7 cellular contexts compared by ENCODE assay signal in the genomic region with DNA sequence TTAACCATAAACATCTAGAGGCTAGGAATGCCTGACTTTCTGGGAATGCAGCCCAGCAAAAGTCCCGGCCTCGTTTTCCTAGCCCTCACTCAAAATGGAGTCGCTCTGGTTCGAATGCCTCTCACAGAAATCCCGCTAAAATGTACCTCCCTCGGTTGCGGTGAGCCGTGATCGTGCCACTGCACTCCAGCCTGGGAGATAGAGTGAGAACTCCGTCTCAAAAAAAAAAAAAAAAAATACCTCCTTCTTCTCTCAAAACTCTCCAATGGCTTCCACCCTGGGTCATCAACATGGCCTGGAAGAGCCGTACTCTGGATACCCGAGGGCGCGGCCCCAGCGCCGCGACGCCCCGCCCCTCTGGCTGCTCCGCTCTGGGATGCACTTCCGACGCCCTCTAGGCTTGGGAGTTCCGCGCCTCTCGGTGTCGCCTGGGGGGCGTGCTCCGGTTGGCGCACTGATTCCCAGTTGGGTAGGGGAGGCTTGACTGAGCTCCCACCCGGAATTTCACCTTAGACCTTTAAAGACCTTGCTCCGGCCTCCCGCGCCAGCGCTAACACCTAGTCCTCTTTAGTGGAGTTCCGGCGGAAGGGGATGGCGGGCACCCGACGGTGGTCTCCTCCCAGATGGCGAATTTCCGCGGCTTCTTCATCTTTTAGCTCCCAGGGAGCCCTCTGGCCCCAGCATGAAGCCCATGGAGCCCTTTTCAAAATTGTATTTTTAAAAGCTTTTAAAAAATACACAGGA. TPM values are rescaled to one million over a fixed set of nuclear protein-coding genes. Genes with fewer than 3 reads are reported as not detected.
DNase-seq lines count a peak whose midpoint lies in the region; ATAC-seq, FAIRE-seq and TF ChIP-seq lines count a peak whose summit lies in the region.

No MANE protein-coding gene starts in this region.

- TF ChIP-seq CTCF in activated B cell treated with CpG ODN at 0.5 μM for 24 hours (IDR thresholded peaks at IDR 0.05) (no peak), thoracic aorta (IDR thresholded peaks at IDR 0.05) (no peak)

- H3K9me3 Mint-ChIP-seq in activated B cell treated with CpG ODN at 0.5 μM for 24 hours: no peaks in the 10 kb centered on the region
- H3K9me3 Mint-ChIP-seq in effector memory CD8-positive, alpha-beta T cell: no peaks in the 10 kb centered on the region

- intact Hi-C loops in activated B cell treated with CpG ODN at 0.5 μM for 24 hours (cut with micrococcal nuclease): loop anchor here (5.0 to 10.0 kb wide), 4 partner anchors 378 to 1287 kb away; partner anchors contain the start of gene ZNF184

- peak; percentile 50 for FAIRE-seq in GM18507 (lab: Jason Lieb, UNC)

- ATAC-seq in activated B cell treated with CpG ODN at 0.5 μM for 24 hours (ENCODE audit: low read depth) (peak; percentile 42), thoracic aorta (ENCODE audit: insufficient number of reproducible peaks, low FRiP score, low read depth) (no peak), GM18517 (IDR thresholded peaks at IDR 0.05; ENCODE audit: unreplicated experiment) (no peak)
- peak; percentile 13 for ATAC-seq in effector memory CD8-positive, alpha-beta T cell (replicated peaks)

- CTCF ChIA-PET in activated B cell treated with CpG ODN at 0.5 μM for 24 hours (lab: Charles Lee): no interaction called here

- peak overlapping the region; percentile 32 to 66 for H3K27ac ChIP-seq in thoracic aorta

- peak overlapping the region; percentile 74 for H3K27ac Mint-ChIP-seq in activated B cell treated with CpG ODN at 0.5 μM for 24 hours
- H3K27ac Mint-ChIP-seq in effector memory CD8-positive, alpha-beta T cell: peak overlapping the region; percentile 59 to 86

- POLR2A ChIA-PET in activated B cell treated with CpG ODN at 0.5 μM for 24 hours (lab: Charles Lee): interaction anchor here (0.6 to 7.1 kb wide), 8 partner anchors 10 to 595 kb away, joined by 3 to 58 read pairs (median 4); partner anchors contain the start of genes BTN2A2 and HMGN4

- H3K36me3 Mint-ChIP-seq in activated B cell treated with CpG ODN at 0.5 μM for 24 hours (ENCODE audit: low read depth): peaks cover 22% of the 10 kb centered on the region
- peaks cover 11% of the 10 kb centered on the region for H3K36me3 Mint-ChIP-seq in effector memory CD8-positive, alpha-beta T cell (ENCODE audit: insufficient read depth)

- DNase-seq in GM18507 (ENCODE audit: extremely low spot score, insufficient read length, low read depth) (no peak), NCI-H187 treated with DMSO at 0.1 percent for 48 hours (lab: John Stamatoyannopoulos, UW) (peak; percentile 24), activated B cell treated with CpG ODN at 0.5 μM for 24 hours (peak; percentile 65), thoracic aorta (ENCODE audit: low spot score) (no peak)
- DNase-seq in effector memory CD8-positive, alpha-beta T cell: peak in 1 of 3 experiments; percentile 15

- H3K4me1 Mint-ChIP-seq in activated B cell treated with CpG ODN at 0.5 μM for 24 hours: peaks cover 19% of the 10 kb centered on the region
- H3K4me1 Mint-ChIP-seq in effector memory CD8-positive, alpha-beta T cell (ENCODE audit: low read depth in 2 of 2): peaks cover 6 to 9% of the 10 kb centered on the region in 2 donors

- no peaks in the 10 kb centered on the region for H3K9me3 ChIP-seq in mononuclear cell (ENCODE audit: low read depth, low read length)
- no peaks in the 10 kb centered on the region for H3K9me3 ChIP-seq in thoracic aorta

- H3K36me3 ChIP-seq in thoracic aorta: no peaks in the 10 kb centered on the region

- H3K4me3 ChIP-seq in mononuclear cell (ENCODE audit: low read length): peak overlapping the region; percentile 61
- peak overlapping the region; percentile 80 for H3K4me3 ChIP-seq in thoracic aorta

- H3K4me1 ChIP-seq in mononuclear cell (ENCODE audit: insufficient read depth, low read length) (peaks cover 45% of the 10 kb centered on the region), thoracic aorta (ENCODE audit: control insufficient read depth in 1 of 2, low read depth in 2 of 2) (peaks cover 7 to 27% of the 10 kb centered on the region in 2 donors)

- H3K27me3 ChIP-seq in mononuclear cell (ENCODE audit: insufficient read depth, low read length): no peaks in the 10 kb centered on the region
- H3K27me3 ChIP-seq in thoracic aorta (replicated peaks; ENCODE audit: insufficient read depth): no peaks in the 10 kb centered on the region

- H3K27me3 Mint-ChIP-seq in activated B cell treated with CpG ODN at 0.5 μM for 24 hours: no peaks in the 10 kb centered on the region
- H3K27me3 Mint-ChIP-seq in effector memory CD8-positive, alpha-beta T cell: no peaks in the 10 kb centered on the region

- peak overlapping the region; percentile 94 for H3K4me3 Mint-ChIP-seq in activated B cell treated with CpG ODN at 0.5 μM for 24 hours
- peak overlapping the region; percentile 93 for H3K4me3 Mint-ChIP-seq in effector memory CD8-positive, alpha-beta T cell

RNA-seq across cellular contexts. Expression of gene HMGN4, which starts 12.3 kb away (rescaled TPM):
- 74.5 and 82.2 TPM in 2 replicates for total RNA-seq in activated B cell treated with CpG ODN at 0.5 μM for 24 hours
- total RNA-seq in mononuclear cell: 40.4 TPM
- total RNA-seq in thoracic aorta: 10 to 100 TPM; 41.3 to 45.9 TPM

RNA-seq across cellular contexts. Expression of gene ABT1, which starts 46.3 kb away (rescaled TPM):
- 30.7 and 30.8 TPM in 2 replicates for total RNA-seq in activated B cell treated with CpG ODN at 0.5 μM for 24 hours
- 36.9 TPM for total RNA-seq in mononuclear cell
- total RNA-seq in thoracic aorta: 10 to 100 TPM; 11.8 to 17.1 TPM

RNA-seq across cellular contexts. Expression of gene BTN1A1, which starts 50.3 kb away (rescaled TPM):
- 0.18 and 0.46 TPM in 2 replicates for total RNA-seq in activated B cell treated with CpG ODN at 0.5 μM for 24 hours
- not detected for total RNA-seq in mononuclear cell
- not detected for total RNA-seq in thoracic aorta

Comparison
In these comparisons a context has a peak if more than half of its experiments do, and no peak if none do; other contexts are left out.
1. DNase-seq: peak in NCI-H187 treated with DMSO at 0.1 percent for 48 hours (single experiment) and activated B cell treated with CpG ODN at 0.5 μM for 24 hours (single experiment); none in GM18507 (single experiment) and thoracic aorta (single experiment).
2. ATAC-seq: peak in activated B cell treated with CpG ODN at 0.5 μM for 24 hours (single experiment) and effector memory CD8-positive, alpha-beta T cell (single experiment); none in thoracic aorta (single experiment) and GM18517 (single experiment).